ENCODE assay signal across 27 cellular contexts in genomic region chr17:28324776-28325175, GRCh38. TPM values are rescaled to one million over a fixed set of nuclear protein-coding genes. Genes with fewer than 3 reads are reported as not detected.
DNase-seq lines count a peak whose midpoint lies in the region; ATAC-seq and TF ChIP-seq lines count a peak whose summit lies in the region.
"Had no signal": no experiment of that assay in that cellular context is flagged by ENCODE, and none has a peak within 500 bp of the region (broad histone marks: within the 10 kb centered on the region; RNA-seq: fewer than 3 reads in every experiment).

No MANE protein-coding gene starts in this region.

- no peak overlapping the region for H3K18ac ChIP-seq in neuronal stem cell (ENCODE audit: low read length)

- H2AFZ ChIP-seq in neuronal stem cell (ENCODE audit: low read length) = no peak overlapping the region

- no peak overlapping the region for H2BK120ac ChIP-seq in neuronal stem cell (ENCODE audit: low read depth, low read length)

- no peaks in the 10 kb centered on the region for H3K27me3 ChIP-seq in neuronal stem cell (ENCODE audit: control insufficient read depth in 3 of 3, insufficient read depth in 3 of 3, low read depth in 1 of 3, low read length in 3 of 3)
- H3K27me3 ChIP-seq in foreskin keratinocyte = no peaks in the 10 kb centered on the region
- H3K27me3 ChIP-seq: cardiac muscle cell, dorsolateral prefrontal cortex, tibial artery had no signal

- TF ChIP-seq CTCF in brain (conservative IDR thresholded peaks at IDR 0.05) (no peak), GM13977 (IDR thresholded peaks at IDR 0.05; ENCODE audit: extremely low read depth, insufficient read depth, missing control alignments) (no peak), foreskin keratinocyte (conservative IDR thresholded peaks at IDR 0.05) (no peak)

- no peak overlapping the region for H3K14ac ChIP-seq in neuronal stem cell (ENCODE audit: low read length)

- no peak overlapping the region for H3K4ac ChIP-seq in neuronal stem cell (ENCODE audit: low read length)

- no peaks in the 10 kb centered on the region for H3K9me3 Mint-ChIP-seq in brain
- H3K9me3 Mint-ChIP-seq: activated CD8-positive, alpha-beta T cell treated with anti-CD3 and anti-CD28 coated beads for 36 hours had no signal

- DNase-seq in CD1c-positive myeloid dendritic cell (ENCODE audit: extremely low spot score) (peak; percentile 75), MV-4-11 (lab: John Stamatoyannopoulos, UW) (peak; percentile 64), neuronal stem cell (ENCODE audit: low spot score) (no peak), GM13977 (ENCODE audit: low spot score) (no peak), germinal center (ENCODE audit: low spot score) (no peak), NCI-H2171 (lab: John Stamatoyannopoulos, UW) (no peak), foreskin keratinocyte (no peak)
- DNase-seq: activated CD8-positive, alpha-beta T cell treated with anti-CD3 and anti-CD28 coated beads for 36 hours; DND-41; foreskin melanocyte; kidney glomerular epithelial cell; naive thymus-derived CD4-positive, alpha-beta T cell; NCI-H1694 treated with DMSO at 0.1 percent for 48 hours; NCI-H2227 treated with DMSO at 0.1 percent for 48 hours; SK-N-SH; stimulated activated CD4-positive, alpha-beta T cell treated with anti-CD3 and anti-CD28 coated beads, Interleukin-2, amount 100 ng/mL, for 24 hours; stimulated activated naive CD4-positive, alpha-beta T cell treated with Interleukin-2 at 50 U/mL for 16 hours; tibial artery had no signal

- no peak overlapping the region for H3K4me3 ChIP-seq in neuronal stem cell (ENCODE audit: low read length in 2 of 2)
- H3K4me3 ChIP-seq: cardiac muscle cell, dorsolateral prefrontal cortex, prostate gland, skin epidermis, tibial artery had no signal

- H3K9ac ChIP-seq in neuronal stem cell (ENCODE audit: low read depth, low read length, poor library complexity) = no peak overlapping the region
- H3K9ac ChIP-seq: SK-N-SH had no signal

- peaks cover 48% of the 10 kb centered on the region for H3K4me1 Mint-ChIP-seq in brain

- H3K27ac Mint-ChIP-seq in brain = peak overlapping the region; percentile 34 to 87 (median 76)
- H3K27ac Mint-ChIP-seq: activated CD8-positive, alpha-beta T cell treated with anti-CD3 and anti-CD28 coated beads for 36 hours; naive thymus-derived CD4-positive, alpha-beta T cell had no signal

- no peak overlapping the region for H3K4me2 ChIP-seq in neuronal stem cell (ENCODE audit: insufficient read depth, low read length, poor library complexity, severe bottlenecking)
- H3K4me2 ChIP-seq: SK-N-SH had no signal

- peaks cover 21 to 94% of the 10 kb centered on the region in 2 donors for H3K36me3 ChIP-seq in neuronal stem cell (replicated peaks in 1 of 2; ENCODE audit: control insufficient read depth in 2 of 2, insufficient read depth in 2 of 2, low read length in 2 of 2)

- peaks cover 13 to 28% of the 10 kb centered on the region in 2 donors for H3K4me1 ChIP-seq in neuronal stem cell (ENCODE audit: control insufficient read depth in 2 of 2, insufficient read depth in 1 of 2, low read depth in 1 of 2, low read length in 2 of 2)
- H3K4me1 ChIP-seq in foreskin keratinocyte = peaks cover 10% of the 10 kb centered on the region
- H3K4me1 ChIP-seq: prostate gland had no signal

- H4K91ac ChIP-seq in neuronal stem cell (ENCODE audit: low read depth, low read length, poor library complexity) = no peak overlapping the region

- H2AK5ac ChIP-seq in neuronal stem cell (ENCODE audit: low read depth, low read length) = no peak overlapping the region

- H3K27ac ChIP-seq in neuronal stem cell (replicated peaks; ENCODE audit: low read length) (peak overlapping the region; percentile 17), foreskin keratinocyte (no peak overlapping the region)
- H3K27ac ChIP-seq: cardiac muscle cell, dorsolateral prefrontal cortex, prostate gland, skin epidermis, tibial artery had no signal

- no peak overlapping the region for H2BK12ac ChIP-seq in neuronal stem cell (ENCODE audit: low read length)

- H3K79me1 ChIP-seq in neuronal stem cell (ENCODE audit: low read depth, low read length) = peaks cover 2% of the 10 kb centered on the region

- in situ Hi-C loops in GM13977 (cut with MboI; ENCODE audit: low pct_unique_long_range_greater_than_20kb, low sequenced_read_pairs, unreplicated experiment) = no loop called here

- ATAC-seq in foreskin keratinocyte = no peak
- ATAC-seq: activated CD8-positive, alpha-beta T cell treated with anti-CD3 and anti-CD28 coated beads for 36 hours; naive thymus-derived CD4-positive, alpha-beta T cell had no signal

- WGBS in neuronal stem cell (ENCODE audit: extremely low coverage in 2 of 2, insufficient read length in 2 of 2, insufficient replicate concordance in 1 of 2), 2 donors = no CpG with 5 or more reads among the region's 3 CpGs

- H3K9me3 ChIP-seq in neuronal stem cell (replicated peaks in 1 of 2; ENCODE audit: control insufficient read depth in 2 of 2, insufficient read depth in 1 of 2, low read depth in 1 of 2, low read length in 2 of 2) = peaks cover 0 to 10% of the 10 kb centered on the region in 2 donors
- H3K9me3 ChIP-seq: prostate gland, SK-N-SH, tibial artery had no signal

- H4K8ac ChIP-seq in neuronal stem cell (ENCODE audit: low read depth, low read length) = no peak overlapping the region

- no peak overlapping the region for H2BK5ac ChIP-seq in neuronal stem cell (ENCODE audit: low read length)

- H3K27me3 Mint-ChIP-seq in brain = peaks cover 2% of the 10 kb centered on the region
- H3K27me3 Mint-ChIP-seq: activated CD8-positive, alpha-beta T cell treated with anti-CD3 and anti-CD28 coated beads for 36 hours; naive thymus-derived CD4-positive, alpha-beta T cell had no signal

- no peak overlapping the region for H2BK15ac ChIP-seq in neuronal stem cell (ENCODE audit: low read length)

- H3K23ac ChIP-seq in neuronal stem cell (ENCODE audit: low read depth, low read length, poor library complexity) = no peak overlapping the region

- H3K4me3 Mint-ChIP-seq in brain = peak overlapping the region in 1 of 5 experiments; percentile 30
- H3K4me3 Mint-ChIP-seq: activated CD8-positive, alpha-beta T cell treated with anti-CD3 and anti-CD28 coated beads for 36 hours; naive thymus-derived CD4-positive, alpha-beta T cell had no signal

- peaks cover 26% of the 10 kb centered on the region for H3K36me3 Mint-ChIP-seq in brain

RNA-seq across cellular contexts. Expression of gene TMEM97, which starts 5.8 kb away (rescaled TPM):
- polyA plus RNA-seq in brain (ENCODE audit: insufficient read depth, low read depth, low replicate concordance) = 54.3 TPM
- polyA plus RNA-seq in neuronal stem cell (2013, experiment 1 of 2) = 439 TPM
- polyA plus RNA-seq in neuronal stem cell (2013, experiment 2 of 2) = 423 TPM
- 44.2 and 71.3 TPM in 2 replicates for total RNA-seq in foreskin keratinocyte
- polyA plus RNA-seq in foreskin keratinocyte = 33.0 and 60.6 TPM in 2 replicates

RNA-seq across cellular contexts. Expression of gene IFT20, which starts 10.5 kb away (rescaled TPM):
- polyA plus RNA-seq in brain (ENCODE audit: insufficient read depth, low read depth, low replicate concordance) (27.7 TPM), foreskin keratinocyte (26.8 and 31.3 TPM in 2 replicates)
- polyA plus RNA-seq in neuronal stem cell (2013, experiment 1 of 2) = 32.4 TPM
- 32.5 TPM for polyA plus RNA-seq in neuronal stem cell (2013, experiment 2 of 2)
- 22.6 and 28.8 TPM in 2 replicates for total RNA-seq in foreskin keratinocyte

RNA-seq across cellular contexts. Expression of gene TNFAIP1, which starts 10.8 kb away (rescaled TPM):
- polyA plus RNA-seq in brain (ENCODE audit: insufficient read depth, low read depth, low replicate concordance) (43.1 TPM), foreskin keratinocyte (33.5 and 35.0 TPM in 2 replicates)
- polyA plus RNA-seq in neuronal stem cell (2013, experiment 1 of 2) = 27.4 TPM
- polyA plus RNA-seq in neuronal stem cell (2013, experiment 2 of 2) = 26.6 TPM
- total RNA-seq in foreskin keratinocyte = 56.1 and 59.0 TPM in 2 replicates

RNA-seq across cellular contexts. Expression of gene POLDIP2, which starts 32.6 kb away (rescaled TPM):
- polyA plus RNA-seq in brain (ENCODE audit: insufficient read depth, low read depth, low replicate concordance) (111 TPM), foreskin keratinocyte (93.8 and 102 TPM in 2 replicates)
- polyA plus RNA-seq in neuronal stem cell (2013, experiment 1 of 2) = 55.9 TPM
- 56.3 TPM for polyA plus RNA-seq in neuronal stem cell (2013, experiment 2 of 2)
- total RNA-seq in foreskin keratinocyte = 88.7 and 93.1 TPM in 2 replicates

RNA-seq across cellular contexts. Expression of gene SEBOX, which starts 40.2 kb away (rescaled TPM):
- not detected for polyA plus RNA-seq in brain (ENCODE audit: insufficient read depth, low read depth, low replicate concordance)
- polyA plus RNA-seq in neuronal stem cell (2013, experiment 1 of 2) = not detected
- polyA plus RNA-seq in neuronal stem cell (2013, experiment 2 of 2) = not detected
- not detected in 2 replicates for total RNA-seq in foreskin keratinocyte
- not detected in 2 replicates for polyA plus RNA-seq in foreskin keratinocyte
- total RNA-seq: activated CD8-positive, alpha-beta T cell treated with anti-CD3 and anti-CD28 coated beads for 36 hours; cardiac muscle cell; dorsolateral prefrontal cortex; epithelial cell of proximal tubule; lung microvascular endothelial cell; MCF 10A; naive thymus-derived CD4-positive, alpha-beta T cell; prostate gland; RPMI7951 had no signal
- polyA plus RNA-seq: naive thymus-derived CD4-positive, alpha-beta T cell; SK-N-SH had no signal

Comparison
In these comparisons a context has a peak if more than half of its experiments do, and no peak if none do; other contexts are left out.
1. DNase-seq: peak in CD1c-positive myeloid dendritic cell (single experiment) and MV-4-11 (single experiment); none in neuronal stem cell (single experiment), GM13977 (single experiment), germinal center (single experiment), NCI-H2171 (single experiment) and foreskin keratinocyte (0 of 2).